8 cellular contexts compared by ENCODE assay signal in the genomic region with DNA sequence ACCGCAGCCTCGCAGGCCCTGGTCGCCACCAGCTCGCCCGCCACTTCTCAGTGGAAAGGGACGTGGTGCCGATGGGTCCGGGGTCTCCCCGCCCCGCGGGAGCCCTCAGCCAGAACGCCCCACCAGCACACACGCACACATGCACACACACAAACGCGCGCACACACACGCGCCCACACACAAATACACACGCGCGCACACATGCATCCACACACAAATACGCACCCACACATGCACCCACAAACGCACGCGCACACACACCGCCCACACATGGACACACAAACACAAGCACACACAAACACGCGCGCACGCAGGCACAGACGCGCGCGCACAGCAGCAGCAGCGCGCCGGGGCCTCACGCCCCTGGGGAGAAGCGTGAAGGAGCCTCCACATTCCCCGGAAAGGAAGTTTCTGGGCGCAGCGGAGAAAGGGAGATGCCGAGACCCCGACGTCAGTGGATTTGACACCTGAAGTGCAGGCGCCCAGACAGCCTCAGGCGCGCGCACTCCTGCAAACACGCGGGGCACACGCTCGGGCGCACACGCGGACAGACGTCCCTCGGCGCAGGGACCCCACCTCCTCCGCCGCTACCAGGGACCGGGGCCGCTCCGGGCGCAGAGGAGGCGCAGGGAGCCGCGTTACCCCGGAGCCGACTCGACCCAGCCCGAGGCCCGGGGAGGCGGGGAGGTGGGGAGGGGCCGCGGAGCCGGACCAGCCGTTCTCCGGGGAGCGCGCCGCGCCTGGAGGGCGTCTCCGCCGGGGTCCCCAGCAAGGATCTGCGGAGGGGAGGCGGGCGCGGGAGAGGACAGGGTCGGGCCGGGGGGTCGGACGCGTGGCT. TPM values are rescaled to one million over a fixed set of nuclear protein-coding genes. Genes with fewer than 3 reads are reported as not detected.
A peak's percentile ranks its signal among the peaks of the same experiment; 100 is the strongest.
DNase-seq lines count a peak whose midpoint lies in the region; ATAC-seq and TF ChIP-seq lines count a peak whose summit lies in the region.

No MANE protein-coding gene starts in this region.

- peaks cover 52% of the 10 kb centered on the region for H3K36me3 Mint-ChIP-seq in CD4-positive, alpha-beta T cell (ENCODE audit: low read depth)
- H3K36me3 Mint-ChIP-seq in activated naive CD4-positive, alpha-beta T cell treated with anti-CD3 and anti-CD28 coated beads, Interleukin-2, amount 50 U/mL, for 24 hours, result peaks cover 2% of the 10 kb centered on the region

- peak overlapping the region; percentile 80 for H3K27ac ChIP-seq in CD4-positive, alpha-beta T cell (ENCODE audit: low read depth, low read length)
- H3K27ac ChIP-seq in right atrium auricular region, result peak overlapping the region; percentile 85 to 88

- peaks cover 66% of the 10 kb centered on the region for H3K4me1 Mint-ChIP-seq in CD4-positive, alpha-beta T cell (ENCODE audit: low read depth)
- peaks cover 50% of the 10 kb centered on the region for H3K4me1 Mint-ChIP-seq in activated naive CD4-positive, alpha-beta T cell treated with anti-CD3 and anti-CD28 coated beads, Interleukin-2, amount 50 U/mL, for 24 hours

- peak overlapping the region; percentile 89 to 96 for H3K4me3 ChIP-seq in right atrium auricular region

- no peaks in the 10 kb centered on the region for H3K9me3 ChIP-seq in CD4-positive, alpha-beta T cell (ENCODE audit: control insufficient read depth, low read length)
- no peaks in the 10 kb centered on the region for H3K9me3 ChIP-seq in right atrium auricular region

- intact Hi-C loops in CD4-positive, alpha-beta T cell (cut with DNase I, micrococcal nuclease), result loop anchor here (1.0 to 2.0 kb wide), 2 partner anchors 12 to 95 kb away; no protein-coding TSS in a partner anchor
- intact Hi-C loops in sciatic nerve (cut with DNase I), result no loop called here

- peak overlapping the region; percentile 99 for H3K4me3 Mint-ChIP-seq in CD4-positive, alpha-beta T cell
- peak overlapping the region; percentile 98 for H3K4me3 Mint-ChIP-seq in activated naive CD4-positive, alpha-beta T cell treated with anti-CD3 and anti-CD28 coated beads, Interleukin-2, amount 50 U/mL, for 24 hours

- no peaks in the 10 kb centered on the region for H3K36me3 ChIP-seq in right atrium auricular region

- ATAC-seq in CD4-positive, alpha-beta T cell (ENCODE audit: poor library complexity), result peak; percentile 4
- ATAC-seq in GM21381 (IDR thresholded peaks at IDR 0.05; ENCODE audit: unreplicated experiment), result peak; percentile 2
- ATAC-seq in sciatic nerve, result peak; percentile 31

- DNase-seq in CD4-positive, alpha-beta T cell, result peak in 6 of 10 experiments; percentile 26 to 55 (median 40)
- DNase-seq in LHCN-M2 (ENCODE audit: low read depth) (peak; percentile 55), right atrium auricular region (ENCODE audit: low spot score) (peak; percentile 56), sciatic nerve (ENCODE audit: low spot score) (no peak), NCI-H1436 treated with DMSO at 0.1 percent for 48 hours (lab: John Stamatoyannopoulos, UW) (no peak), cortex of kidney (lab: John Stamatoyannopoulos, UW) (no peak)

- no peaks in the 10 kb centered on the region for H3K27me3 ChIP-seq in CD4-positive, alpha-beta T cell (ENCODE audit: control insufficient read depth, insufficient read depth, low read length)
- H3K27me3 ChIP-seq in right atrium auricular region, result no peaks in the 10 kb centered on the region

- no peaks in the 10 kb centered on the region for H3K27me3 Mint-ChIP-seq in CD4-positive, alpha-beta T cell
- no peaks in the 10 kb centered on the region for H3K27me3 Mint-ChIP-seq in activated naive CD4-positive, alpha-beta T cell treated with anti-CD3 and anti-CD28 coated beads, Interleukin-2, amount 50 U/mL, for 24 hours

- no peaks in the 10 kb centered on the region for H3K9me3 Mint-ChIP-seq in CD4-positive, alpha-beta T cell
- no peaks in the 10 kb centered on the region for H3K9me3 Mint-ChIP-seq in activated naive CD4-positive, alpha-beta T cell treated with anti-CD3 and anti-CD28 coated beads, Interleukin-2, amount 50 U/mL, for 24 hours

- POLR2A ChIA-PET in CD4-positive, alpha-beta T cell (lab: Charles Lee), result interaction anchor here (0.7 to 7.5 kb wide), 19 partner anchors 9 to 116 kb away, joined by 3 to 138 read pairs (median 6); no protein-coding TSS in a partner anchor

- H3K4me1 ChIP-seq in right atrium auricular region, result peaks cover 0 to 56% of the 10 kb centered on the region in 2 donors

- CTCF ChIA-PET in CD4-positive, alpha-beta T cell (lab: Charles Lee), result interaction anchor here (1.0 to 3.0 kb wide), 2 partner anchors 9 to 21 kb away, joined by 3 to 15 read pairs; no protein-coding TSS in a partner anchor

- peak overlapping the region; percentile 99 for H3K27ac Mint-ChIP-seq in CD4-positive, alpha-beta T cell
- peak overlapping the region; percentile 98 for H3K27ac Mint-ChIP-seq in activated naive CD4-positive, alpha-beta T cell treated with anti-CD3 and anti-CD28 coated beads, Interleukin-2, amount 50 U/mL, for 24 hours

- TF ChIP-seq CTCF in CD4-positive, alpha-beta T cell (IDR thresholded peaks at IDR 0.05), result no peak
- no peak for TF ChIP-seq CTCF in right atrium auricular region (IDR thresholded peaks at IDR 0.05)

RNA-seq across cellular contexts. Expression of a gene that starts 0.6 kb away (rescaled TPM):
- total RNA-seq in CD4-positive, alpha-beta T cell, result 100 to 1,000 TPM; 181 to 184 TPM
- total RNA-seq in LHCN-M2 (2014; rRNA removed) (58.6 and 60.4 TPM in 2 replicates), right atrium auricular region (10 to 100 TPM; 10.2 to 13.2 TPM), sciatic nerve (47.6 TPM)
- polyA plus RNA-seq in LHCN-M2 (2012), result 33.3 TPM

RNA-seq across cellular contexts. Expression of a gene that starts 47.3 kb away (rescaled TPM):
- total RNA-seq in CD4-positive, alpha-beta T cell, result under 1 TPM; 0.47 to 0.52 TPM
- total RNA-seq in LHCN-M2 (2014; rRNA removed) (not detected in 2 replicates), right atrium auricular region (not detected), sciatic nerve (not detected)
- polyA plus RNA-seq in LHCN-M2 (2012), result not detected

Comparison
In these comparisons a context has a peak if more than half of its experiments do, and no peak if none do; other contexts are left out.
1. DNase-seq: peak in CD4-positive, alpha-beta T cell (6 of 10), LHCN-M2 (single experiment) and right atrium auricular region (single experiment); none in sciatic nerve (single experiment), NCI-H1436 treated with DMSO at 0.1 percent for 48 hours (single experiment) and cortex of kidney (single experiment).
2. Peak in every context shown above with its lines, with median percentiles within 50 percentile points of each other: ATAC-seq.